In the genomic region with DNA sequence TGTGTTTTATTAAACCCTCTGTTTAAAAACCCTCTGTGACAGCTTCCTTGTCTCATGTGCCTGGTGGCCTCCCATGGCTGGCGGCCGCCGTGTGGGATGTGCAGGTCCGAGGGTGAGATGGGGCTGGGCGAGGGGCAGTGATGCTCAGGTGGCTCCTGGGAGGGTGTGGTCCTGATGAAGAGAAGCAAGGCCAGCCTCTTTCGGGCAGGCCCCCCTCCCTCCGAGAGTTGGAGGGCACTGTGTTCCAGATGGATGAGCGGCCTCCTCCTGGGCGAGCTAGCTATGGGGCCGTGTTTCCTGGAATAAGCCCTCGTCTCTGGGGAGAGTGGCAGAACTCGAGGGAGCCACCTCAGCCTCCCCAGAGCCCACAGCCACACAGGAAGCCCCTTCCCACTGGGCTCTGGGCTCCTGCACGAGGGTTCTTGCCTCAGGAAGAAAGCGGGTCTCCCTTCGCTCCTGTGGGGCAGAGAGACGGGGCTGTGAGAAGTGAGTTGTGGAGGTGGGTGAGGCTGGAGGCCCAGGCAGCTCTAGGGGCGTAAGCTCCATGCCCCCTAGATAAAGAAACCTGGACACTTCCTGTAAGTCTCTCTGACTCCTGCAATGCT, we compare ENCODE assay signal across 14 cellular contexts.
"Had no signal": no experiment of that assay in that cellular context is flagged by ENCODE, and none has a peak within 500 bp of the region (broad histone marks: within the 10 kb centered on the region; RNA-seq: fewer than 3 reads in every experiment).

No MANE protein-coding gene starts in this region.

- H3K36me3 Mint-ChIP-seq: activated naive CD8-positive, alpha-beta T cell treated with anti-CD3 and anti-CD28 coated beads for 36 hours; mesothelial cell of epicardium; stimulated activated effector memory CD8-positive, alpha-beta T cell treated with anti-CD3 and anti-CD28 coated beads, Interleukin-12 subunit alpha, Interleukin-12 subunit beta, amount 100 ng/mL, for 72 hours; WTC11 had no signal

- H3K4me3 Mint-ChIP-seq: activated CD8-positive, alpha-beta T cell treated with anti-CD3 and anti-CD28 coated beads for 36 hours; activated naive CD8-positive, alpha-beta T cell treated with anti-CD3 and anti-CD28 coated beads for 36 hours; activated T-helper 1 cell treated with anti-CD3 and anti-CD28 coated beads, Interleukin-12 subunit alpha, Interleukin-12 subunit beta, Interleukin-2, Interleukin-4 antibody, amounts not matched to agents 30 ng/mL and 10 ng/mL and 1 ng/mL, durations not matched to agents 14 hours and 24 hours and 36 hours; mesothelial cell of epicardium; neural crest cell; stimulated activated effector memory CD8-positive, alpha-beta T cell treated with anti-CD3 and anti-CD28 coated beads, Interleukin-12 subunit alpha, Interleukin-12 subunit beta, amount 100 ng/mL, for 72 hours; WTC11 had no signal

- H3K4me1 Mint-ChIP-seq: mesothelial cell of epicardium, WTC11 had no signal

- DNase-seq: activated CD4-positive, alpha-beta T cell treated with anti-CD3 and anti-CD28 coated beads for 48 hours; activated CD8-positive, alpha-beta T cell treated with anti-CD3 and anti-CD28 coated beads for 36 hours; activated naive CD8-positive, alpha-beta T cell treated with anti-CD3 and anti-CD28 coated beads for 36 hours; anterior cingulate cortex; brain microvascular endothelial cell; lower lobe of right lung; pancreas; T-helper 2 cell had no signal

- ATAC-seq: activated CD8-positive, alpha-beta T cell treated with anti-CD3 and anti-CD28 coated beads for 36 hours; lower lobe of right lung; pancreas; stimulated activated effector memory CD8-positive, alpha-beta T cell treated with anti-CD3 and anti-CD28 coated beads, Interleukin-12 subunit alpha, Interleukin-12 subunit beta, amount 100 ng/mL, for 72 hours; WTC11 had no signal

- H3K27ac ChIP-seq: brain microvascular endothelial cell, lower lobe of right lung, pancreas, thyroid gland had no signal

- H3K27me3 ChIP-seq: brain microvascular endothelial cell, pancreas, thyroid gland had no signal

- H3K9me3 ChIP-seq: lower lobe of right lung, pancreas, thyroid gland had no signal

- H3K27me3 Mint-ChIP-seq: activated CD8-positive, alpha-beta T cell treated with anti-CD3 and anti-CD28 coated beads for 36 hours; activated naive CD8-positive, alpha-beta T cell treated with anti-CD3 and anti-CD28 coated beads for 36 hours had no signal

- H3K9me3 Mint-ChIP-seq: activated CD8-positive, alpha-beta T cell treated with anti-CD3 and anti-CD28 coated beads for 36 hours; activated naive CD8-positive, alpha-beta T cell treated with anti-CD3 and anti-CD28 coated beads for 36 hours; activated T-helper 1 cell treated with anti-CD3 and anti-CD28 coated beads, Interleukin-12 subunit alpha, Interleukin-12 subunit beta, Interleukin-2, Interleukin-4 antibody, amounts not matched to agents 30 ng/mL and 10 ng/mL and 1 ng/mL, durations not matched to agents 14 hours and 24 hours and 36 hours; mesothelial cell of epicardium; stimulated activated effector memory CD8-positive, alpha-beta T cell treated with anti-CD3 and anti-CD28 coated beads, Interleukin-12 subunit alpha, Interleukin-12 subunit beta, amount 100 ng/mL, for 72 hours had no signal

- H3K4me1 ChIP-seq: lower lobe of right lung, pancreas, thyroid gland had no signal

- H3K4me3 ChIP-seq: lower lobe of right lung, pancreas, thyroid gland had no signal

- H3K27ac Mint-ChIP-seq: activated CD8-positive, alpha-beta T cell treated with anti-CD3 and anti-CD28 coated beads for 36 hours; activated naive CD8-positive, alpha-beta T cell treated with anti-CD3 and anti-CD28 coated beads for 36 hours; activated T-helper 1 cell treated with anti-CD3 and anti-CD28 coated beads, Interleukin-12 subunit alpha, Interleukin-12 subunit beta, Interleukin-2, Interleukin-4 antibody, amounts not matched to agents 30 ng/mL and 10 ng/mL and 1 ng/mL, durations not matched to agents 14 hours and 24 hours and 36 hours; mesothelial cell of epicardium; stimulated activated effector memory CD8-positive, alpha-beta T cell treated with anti-CD3 and anti-CD28 coated beads, Interleukin-12 subunit alpha, Interleukin-12 subunit beta, amount 100 ng/mL, for 72 hours; WTC11 had no signal

- H3K36me3 ChIP-seq: brain microvascular endothelial cell, lower lobe of right lung, pancreas, thyroid gland had no signal
